Comparison of ENCODE assay signal across 8 cellular contexts in the genomic region with DNA sequence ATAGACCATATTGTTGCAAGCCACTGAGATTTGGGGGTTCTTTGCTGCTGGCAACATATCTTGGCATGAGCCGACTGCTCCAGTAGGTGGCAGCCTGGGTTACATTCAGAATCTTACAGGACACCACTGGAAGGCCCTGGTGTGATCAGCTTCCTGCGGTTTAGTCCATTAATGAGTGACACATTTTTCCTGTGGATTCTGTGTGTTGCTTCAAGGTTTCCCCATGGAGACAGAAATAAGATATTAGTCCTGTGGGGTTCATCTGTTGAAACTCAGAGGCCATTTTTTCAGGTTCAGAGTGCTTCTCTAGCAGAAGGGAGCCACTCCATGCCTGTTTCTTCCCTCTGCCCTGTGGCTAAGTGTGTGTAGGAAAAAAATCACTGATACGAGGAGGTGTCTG.
DNase-seq lines count a peak whose midpoint lies in the region; ATAC-seq and TF ChIP-seq lines count a peak whose summit lies in the region.

No MANE protein-coding gene starts in this region.

- H2BK20ac ChIP-seq in H9 (ENCODE audit: low read depth, low read length, poor library complexity, severe bottlenecking) = no peak overlapping the region

- no peak overlapping the region for H3K4me3 ChIP-seq in GM06990 (replicated peaks; ENCODE audit: low read depth, low read length)
- H3K4me3 ChIP-seq in Karpas-422 (ENCODE audit: low read length) = no peak overlapping the region
- no peak overlapping the region for H3K4me3 ChIP-seq in fibroblast of lung (replicated peaks in 1 of 4; ENCODE audit: control extremely low read depth in 1 of 4, insufficient read depth in 1 of 4, low read depth in 3 of 4, low read length in 4 of 4)

- no peak overlapping the region for H2AK5ac ChIP-seq in H9 (ENCODE audit: insufficient read length, low read length)

- H2BK12ac ChIP-seq in H9 (ENCODE audit: insufficient read length, low read depth, low read length) = no peak overlapping the region

- no peaks in the 10 kb centered on the region; the same call in 1 of the 2 replicates for H3K27me3 Mint-ChIP-seq in H9 (ENCODE audit: low read depth)
- H3K27me3 Mint-ChIP-seq in progenitor cell of endocrine pancreas = no peaks in the 10 kb centered on the region
- H3K27me3 Mint-ChIP-seq in activated T-helper 1 cell treated with anti-CD3 and anti-CD28 coated beads, Interleukin-12 subunit alpha, Interleukin-12 subunit beta, Interleukin-2, Interleukin-4 antibody, amounts not matched to agents 30 ng/mL and 10 ng/mL and 1 ng/mL, durations not matched to agents 14 hours and 24 hours and 36 hours (ENCODE audit: insufficient read depth) = no peaks in the 10 kb centered on the region

- H3K27ac ChIP-seq in H9 (ENCODE audit: insufficient read length, low read depth, low read length) (no peak overlapping the region), Karpas-422 (ENCODE audit: low read length) (no peak overlapping the region), fibroblast of lung (ENCODE audit: insufficient read depth, low read length) (no peak overlapping the region)

- H2BK5ac ChIP-seq in H9 (ENCODE audit: insufficient read length, low read length) = no peak overlapping the region

- H2AFZ ChIP-seq in H9 (ENCODE audit: low read length) = no peak overlapping the region
- no peak overlapping the region for H2AFZ ChIP-seq in Karpas-422 (ENCODE audit: low read length)
- no peak overlapping the region for H2AFZ ChIP-seq in fibroblast of lung (ENCODE audit: low read length)

- intact Hi-C loops in activated T-helper 1 cell treated with anti-CD3 and anti-CD28 coated beads, Interleukin-12 subunit alpha, Interleukin-12 subunit beta, Interleukin-2, Interleukin-4 antibody, amounts not matched to agents 30 ng/mL and 10 ng/mL and 1 ng/mL, durations not matched to agents 14 hours and 24 hours and 36 hours (cut with micrococcal nuclease) = loop anchor here (2.0 kb wide), 1 partner anchor 343 kb away; no protein-coding TSS in a partner anchor

- no peak overlapping the region for H3K23ac ChIP-seq in H9 (ENCODE audit: insufficient read length, low read depth, low read length)

- H4K20me1 ChIP-seq in H9 (ENCODE audit: control insufficient read depth, insufficient read depth, insufficient read length) (no peaks in the 10 kb centered on the region), Karpas-422 (ENCODE audit: insufficient read depth, low read depth, low read length) (no peaks in the 10 kb centered on the region), fibroblast of lung (ENCODE audit: control insufficient read depth, extremely low read depth, insufficient read depth, low read length) (no peaks in the 10 kb centered on the region)

- no peak overlapping the region for H4K91ac ChIP-seq in H9 (ENCODE audit: insufficient read length, low read depth, low read length)

- H3K36me3 ChIP-seq in GM06990 (ENCODE audit: control insufficient read depth, insufficient read depth, low read length) = no peaks in the 10 kb centered on the region
- H3K36me3 ChIP-seq in Karpas-422 (ENCODE audit: insufficient read depth, low read length) = no peaks in the 10 kb centered on the region
- H3K36me3 ChIP-seq in fibroblast of lung (ENCODE audit: control insufficient read depth, insufficient read depth, low read length) = no peaks in the 10 kb centered on the region

- DNase-seq in ACHN (peak; percentile 89), GM06990 (ENCODE audit: extremely low read depth, insufficient read length) (no peak), H9 (peak; percentile 75), Karpas-422 (peak; percentile 78), fibroblast of lung (ENCODE audit: low read depth in 2 of 2) (peak; percentile 14 to 80), progenitor cell of endocrine pancreas (ENCODE audit: low spot score, unreplicated experiment) (peak; percentile 47)
- DNase-seq in activated T-helper 1 cell treated with anti-CD3 and anti-CD28 coated beads, Interleukin-12 subunit alpha, Interleukin-12 subunit beta, Interleukin-2, Interleukin-4 antibody, amounts not matched to agents 30 ng/mL and 10 ng/mL and 1 ng/mL, durations not matched to agents 14 hours and 24 hours and 36 hours (ENCODE audit: low spot score) = no peak

- in situ Hi-C loops in ACHN (cut with HindIII; ENCODE audit: low pct_ligation_motif_present, low pct_unique_long_range_greater_than_20kb, low sequenced_read_pairs) = no loop called here

- no peak overlapping the region for H3K4me2 ChIP-seq in H9 (ENCODE audit: insufficient read depth, insufficient read length, low read length)
- H3K4me2 ChIP-seq in Karpas-422 (ENCODE audit: low read depth, low read length, poor library complexity, severe bottlenecking) = no peak overlapping the region
- H3K4me2 ChIP-seq in fibroblast of lung (ENCODE audit: extremely low read depth, insufficient read depth, low read length) = no peak overlapping the region

- H3K27ac Mint-ChIP-seq in H9 = peak overlapping the region in 1 of 3 experiments; percentile 48; a peak in 1 of 7 replicates
- H3K27ac Mint-ChIP-seq in progenitor cell of endocrine pancreas = no peak overlapping the region
- H3K27ac Mint-ChIP-seq in activated T-helper 1 cell treated with anti-CD3 and anti-CD28 coated beads, Interleukin-12 subunit alpha, Interleukin-12 subunit beta, Interleukin-2, Interleukin-4 antibody, amounts not matched to agents 30 ng/mL and 10 ng/mL and 1 ng/mL, durations not matched to agents 14 hours and 24 hours and 36 hours = no peak overlapping the region

- no peak overlapping the region for H2BK15ac ChIP-seq in H9 (ENCODE audit: low read depth, low read length)

- no peak overlapping the region for H3K56ac ChIP-seq in H9 (ENCODE audit: insufficient read length, low read depth, low read length)

- no peaks in the 10 kb centered on the region for H3K9me3 ChIP-seq in H9 (ENCODE audit: control insufficient read depth, low read depth, low read length)
- H3K9me3 ChIP-seq in Karpas-422 (ENCODE audit: low read length) = no peaks in the 10 kb centered on the region
- H3K9me3 ChIP-seq in fibroblast of lung (ENCODE audit: control insufficient read depth, insufficient read depth, low read depth, low read length) = no peaks in the 10 kb centered on the region

- H3K27me3 ChIP-seq in GM06990 (replicated peaks; ENCODE audit: control insufficient read depth, insufficient read depth, low read length) = no peaks in the 10 kb centered on the region
- H3K27me3 ChIP-seq in H9 (ENCODE audit: insufficient read depth, low read length) = no peaks in the 10 kb centered on the region
- no peaks in the 10 kb centered on the region for H3K27me3 ChIP-seq in Karpas-422 (ENCODE audit: low read length)
- no peaks in the 10 kb centered on the region for H3K27me3 ChIP-seq in fibroblast of lung (ENCODE audit: control insufficient read depth, insufficient read depth, low read length)

- no peak overlapping the region for H3K4ac ChIP-seq in H9 (ENCODE audit: low read depth, low read length)

- no peaks in the 10 kb centered on the region for H3K4me1 ChIP-seq in H9 (ENCODE audit: insufficient read depth, low read length)
- no peaks in the 10 kb centered on the region for H3K4me1 ChIP-seq in Karpas-422 (ENCODE audit: low read length)
- H3K4me1 ChIP-seq in fibroblast of lung (ENCODE audit: control insufficient read depth, extremely low read depth, insufficient read depth, low read length) = no peaks in the 10 kb centered on the region

- no peak overlapping the region for H3K18ac ChIP-seq in H9 (ENCODE audit: insufficient read length, low read depth, low read length)

- no peak overlapping the region for H2BK120ac ChIP-seq in H9 (ENCODE audit: low read depth, low read length, poor library complexity, severe bottlenecking)

- peak; percentile 98 for ATAC-seq in SK-N-SH treated with all-trans-retinoic acid at 6 μM for 48 hours

- H3K36me3 Mint-ChIP-seq in H9 (ENCODE audit: insufficient read depth in 1 of 3, low read depth in 3 of 3) = no peaks in the 10 kb centered on the region
- no peaks in the 10 kb centered on the region for H3K36me3 Mint-ChIP-seq in progenitor cell of endocrine pancreas (ENCODE audit: insufficient read depth)
- H3K36me3 Mint-ChIP-seq in activated T-helper 1 cell treated with anti-CD3 and anti-CD28 coated beads, Interleukin-12 subunit alpha, Interleukin-12 subunit beta, Interleukin-2, Interleukin-4 antibody, amounts not matched to agents 30 ng/mL and 10 ng/mL and 1 ng/mL, durations not matched to agents 14 hours and 24 hours and 36 hours (ENCODE audit: low read depth) = no peaks in the 10 kb centered on the region

- TF ChIP-seq CTCF in GM06990 (IDR thresholded peaks at IDR 0.05; ENCODE audit: insufficient read depth, low read length, poor library complexity, severe bottlenecking) (peak; percentile 81), H9 (conservative IDR thresholded peaks at IDR 0.05) (peak; percentile 83), fibroblast of lung (conservative IDR thresholded peaks at IDR 0.05 in 1 of 2, IDR thresholded peaks at IDR 0.05 in 1 of 2; ENCODE audit: low read depth in 1 of 2, low read length in 2 of 2) (peak; percentile 64 to 80), progenitor cell of endocrine pancreas (IDR thresholded peaks at IDR 0.05; ENCODE audit: unreplicated experiment) (peak; percentile 77)

- H3K9me3 Mint-ChIP-seq in H9 (no peaks in the 10 kb centered on the region), progenitor cell of endocrine pancreas (ENCODE audit: low read depth) (no peaks in the 10 kb centered on the region)
- no peaks in the 10 kb centered on the region for H3K9me3 Mint-ChIP-seq in activated T-helper 1 cell treated with anti-CD3 and anti-CD28 coated beads, Interleukin-12 subunit alpha, Interleukin-12 subunit beta, Interleukin-2, Interleukin-4 antibody, amounts not matched to agents 30 ng/mL and 10 ng/mL and 1 ng/mL, durations not matched to agents 14 hours and 24 hours and 36 hours

- no peaks in the 10 kb centered on the region for H3K79me1 ChIP-seq in H9 (ENCODE audit: insufficient read depth, low read depth, low read length, poor library complexity, severe bottlenecking)

- no CpG with 5 or more reads among the region's 3 CpGs for WGBS in H9 (ENCODE audit: extremely low coverage, insufficient read length, low lambda C conversion rate)

- peaks cover 2 to 7% of the 10 kb centered on the region in 2 experiments; a peak in 3 of 4 replicates for H3K4me1 Mint-ChIP-seq in H9
- peaks cover 5% of the 10 kb centered on the region for H3K4me1 Mint-ChIP-seq in progenitor cell of endocrine pancreas (ENCODE audit: low read depth)
- no peaks in the 10 kb centered on the region for H3K4me1 Mint-ChIP-seq in activated T-helper 1 cell treated with anti-CD3 and anti-CD28 coated beads, Interleukin-12 subunit alpha, Interleukin-12 subunit beta, Interleukin-2, Interleukin-4 antibody, amounts not matched to agents 30 ng/mL and 10 ng/mL and 1 ng/mL, durations not matched to agents 14 hours and 24 hours and 36 hours (ENCODE audit: low read depth)

- no peaks in the 10 kb centered on the region for H3K79me2 ChIP-seq in H9 (ENCODE audit: insufficient read depth, low read length)
- H3K79me2 ChIP-seq in Karpas-422 (ENCODE audit: low read length) = no peaks in the 10 kb centered on the region
- no peaks in the 10 kb centered on the region for H3K79me2 ChIP-seq in fibroblast of lung (ENCODE audit: control insufficient read depth, insufficient read depth, low read length)

- H3K14ac ChIP-seq in H9 (ENCODE audit: insufficient read depth, low read length) = no peak overlapping the region

- no peak overlapping the region for H4K8ac ChIP-seq in H9 (replicated peaks; ENCODE audit: insufficient read length, low read depth, low read length)

- no peaks in the 10 kb centered on the region for H3K23me2 ChIP-seq in H9 (ENCODE audit: insufficient read length, low read depth, low read length, poor library complexity, severe bottlenecking)

- no peaks in the 10 kb centered on the region for H3K9me2 ChIP-seq in Karpas-422 (replicated peaks; ENCODE audit: insufficient read depth, low read length)

- H3K4me3 Mint-ChIP-seq in H9 = no peak overlapping the region
- no peak overlapping the region for H3K4me3 Mint-ChIP-seq in progenitor cell of endocrine pancreas (ENCODE audit: low read depth)
- no peak overlapping the region for H3K4me3 Mint-ChIP-seq in activated T-helper 1 cell treated with anti-CD3 and anti-CD28 coated beads, Interleukin-12 subunit alpha, Interleukin-12 subunit beta, Interleukin-2, Interleukin-4 antibody, amounts not matched to agents 30 ng/mL and 10 ng/mL and 1 ng/mL, durations not matched to agents 14 hours and 24 hours and 36 hours

- H4K5ac ChIP-seq in H9 (ENCODE audit: insufficient read length, low read depth, low read length) = no peak overlapping the region

- no peak overlapping the region for H3T11ph ChIP-seq in H9 (ENCODE audit: low read length)

- H3K9ac ChIP-seq in H9 (ENCODE audit: extremely low read depth, insufficient read length, low read length) = no peak overlapping the region
- H3K9ac ChIP-seq in Karpas-422 (ENCODE audit: low read length) = no peak overlapping the region
- H3K9ac ChIP-seq in fibroblast of lung (ENCODE audit: insufficient read depth, low read length) = no peak overlapping the region

Comparison
In these comparisons a context has a peak if more than half of its experiments do, and no peak if none do; other contexts are left out.
1. DNase-seq: peak in ACHN (single experiment), H9 (single experiment), Karpas-422 (single experiment), fibroblast of lung (2 of 2) and progenitor cell of endocrine pancreas (single experiment); none in GM06990 (single experiment) and activated T-helper 1 cell treated with anti-CD3 and anti-CD28 coated beads, Interleukin-12 subunit alpha, Interleukin-12 subunit beta, Interleukin-2, Interleukin-4 antibody, amounts not matched to agents 30 ng/mL and 10 ng/mL and 1 ng/mL, durations not matched to agents 14 hours and 24 hours and 36 hours (single experiment).
2. Peak in every context shown above with its lines, with median percentiles within 50 percentile points of each other: CTCF ChIP-seq.